ENCODE assay signal across 29 cellular contexts in the genomic region with DNA sequence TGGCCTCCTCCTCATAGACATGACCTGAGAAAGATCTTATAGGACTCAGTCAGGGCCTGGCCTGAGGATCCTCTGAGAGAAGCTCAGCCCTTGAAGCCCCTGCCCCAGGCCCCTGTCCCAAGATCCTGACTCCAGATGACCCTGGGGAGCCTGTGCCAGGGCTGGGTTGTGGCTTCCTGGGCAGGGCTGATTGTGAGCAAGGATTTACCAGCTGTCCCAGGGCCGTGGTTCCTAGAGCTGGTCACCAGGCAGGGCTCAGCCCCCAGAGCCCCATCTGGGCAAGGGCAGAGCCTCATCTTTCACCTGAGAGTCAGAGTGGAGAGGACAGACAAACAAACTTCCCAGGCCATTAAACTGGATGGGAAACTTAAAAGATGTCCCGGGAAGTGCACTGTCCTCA. TPM values are rescaled to one million over a fixed set of nuclear protein-coding genes. Genes with fewer than 3 reads are reported as not detected.
"Had no signal": no experiment of that assay in that cellular context is flagged by ENCODE, and none has a peak within 500 bp of the region (broad histone marks: within the 10 kb centered on the region; RNA-seq: fewer than 3 reads in every experiment).

No MANE protein-coding gene starts in this region.

- H3K4me3 Mint-ChIP-seq: activated CD4-positive, alpha-beta T cell treated with anti-CD3 and anti-CD28 coated beads, Interleukin-2, amount 10 ng/mL, durations not matched to agents 24 days and 14 days; activated CD8-positive, alpha-beta T cell treated with anti-CD3 and anti-CD28 coated beads for 36 hours; activated naive CD4-positive, alpha-beta T cell treated with anti-CD3 and anti-CD28 coated beads, Interleukin-2, amount 10 ng/mL, durations not matched to agents 7 days and 5 days; endodermal cell; immature natural killer cell; stimulated activated memory B cell treated with anti-CD40 and anti-IgM and Interleukin-4, amounts not matched to agents 10 μg/mL and 1 μg/mL and 100 μg/mL, for 72 hours had no signal

- H3K4me3 ChIP-seq: breast epithelium, heart left ventricle, right lobe of liver, SK-N-MC, tibial nerve had no signal

- ATAC-seq: activated CD8-positive, alpha-beta T cell treated with anti-CD3 and anti-CD28 coated beads for 36 hours; esophagus mucosa; foreskin keratinocyte; heart left ventricle; left colon; naive thymus-derived CD4-positive, alpha-beta T cell; right lobe of liver; stimulated activated memory B cell treated with anti-CD40 and anti-IgM and Interleukin-4, amounts not matched to agents 10 μg/mL and 1 μg/mL and 100 μg/mL, for 72 hours had no signal

- H3K9me3 ChIP-seq: right lobe of liver had no signal

- H3K27me3 Mint-ChIP-seq: activated CD4-positive, alpha-beta T cell treated with anti-CD3 and anti-CD28 coated beads, Interleukin-2, amount 10 ng/mL, durations not matched to agents 24 days and 14 days; activated CD8-positive, alpha-beta T cell treated with anti-CD3 and anti-CD28 coated beads for 36 hours; activated naive CD4-positive, alpha-beta T cell treated with anti-CD3 and anti-CD28 coated beads, Interleukin-2, amount 10 ng/mL, durations not matched to agents 7 days and 5 days; memory B cell; naive thymus-derived CD4-positive, alpha-beta T cell; stimulated activated memory B cell treated with anti-CD40 and anti-IgM and Interleukin-4, amounts not matched to agents 10 μg/mL and 1 μg/mL and 100 μg/mL, for 72 hours had no signal

- H3K27ac ChIP-seq: breast epithelium, foreskin keratinocyte, heart left ventricle, right lobe of liver, SK-N-MC, tibial nerve had no signal

- H3K4me1 ChIP-seq: breast epithelium, foreskin keratinocyte, right lobe of liver, tibial nerve had no signal

- H3K36me3 ChIP-seq: breast epithelium, right lobe of liver had no signal

- DNase-seq: activated CD4-positive, alpha-beta T cell treated with anti-CD3 and anti-CD28 coated beads, Interleukin-2, amount 10 ng/mL, durations not matched to agents 24 days and 14 days; activated CD4-positive, CD25-positive, alpha-beta regulatory T cell; activated CD8-positive, alpha-beta T cell treated with anti-CD3 and anti-CD28 coated beads for 36 hours; activated gamma-delta T cell; activated naive CD4-positive, alpha-beta T cell treated with anti-CD3 and anti-CD28 coated beads, Interleukin-2, amount 10 ng/mL, durations not matched to agents 7 days and 5 days; activated T-cell treated with anti-CD3 and anti-CD28 coated beads for 4 hours; central memory CD4-positive, alpha-beta T cell; endodermal cell; foreskin keratinocyte; heart left ventricle; hypothalamus; immature natural killer cell; kidney; left colon; midbrain; naive thymus-derived CD4-positive, alpha-beta T cell; nucleus accumbens; right lobe of liver; stimulated activated CD4-positive, alpha-beta T cell treated with anti-CD3 and anti-CD28 coated beads, Interleukin-12 subunit alpha, Interleukin-12 subunit beta, amount 100 ng/mL, for 4 hours; stimulated activated CD4-positive, alpha-beta T cell treated with anti-CD3 and anti-CD28 coated beads, Interleukin-4, amount 100 ng/mL, for 24 hours had no signal

- H3K4me1 Mint-ChIP-seq: endodermal cell had no signal

- H3K27ac Mint-ChIP-seq: activated CD4-positive, alpha-beta T cell treated with anti-CD3 and anti-CD28 coated beads, Interleukin-2, amount 10 ng/mL, durations not matched to agents 24 days and 14 days; activated CD8-positive, alpha-beta T cell treated with anti-CD3 and anti-CD28 coated beads for 36 hours; endodermal cell; immature natural killer cell; memory B cell had no signal

- H3K27me3 ChIP-seq: breast epithelium, foreskin keratinocyte, right lobe of liver, tibial nerve had no signal

RNA-seq across cellular contexts. Expression of a gene that starts 1.9 kb away (rescaled TPM):
- total RNA-seq: foreskin keratinocyte had no signal
- polyA plus RNA-seq: foreskin keratinocyte had no signal

RNA-seq across cellular contexts. Expression of a gene that starts 49.0 kb away (rescaled TPM):
- total RNA-seq: activated CD4-positive, alpha-beta T cell treated with anti-CD3 and anti-CD28 coated beads, Interleukin-2, amount 10 ng/mL, durations not matched to agents 24 days and 14 days; activated CD8-positive, alpha-beta T cell treated with anti-CD3 and anti-CD28 coated beads for 36 hours; endodermal cell; foreskin keratinocyte; T-helper 1 cell treated with Interleukin-12 subunit alpha and Interleukin-12 subunit beta and Interleukin-4 antibody, amounts not matched to agents 30 ng/mL and 1 ng/mL, for 36 hours; temporal lobe had no signal
- polyA plus RNA-seq: foreskin keratinocyte; naive thymus-derived CD4-positive, alpha-beta T cell; neural cell had no signal
